19 cellular contexts compared by ENCODE assay signal in genomic region chr15:66481107-66481856, GRCh38. TPM values are rescaled to one million over a fixed set of nuclear protein-coding genes. Genes with fewer than 3 reads are reported as not detected.
A peak's percentile ranks its signal among the peaks of the same experiment; 100 is the strongest.
DNase-seq lines count a peak whose midpoint lies in the region; ATAC-seq, FAIRE-seq and TF ChIP-seq lines count a peak whose summit lies in the region.
"Had no signal": no experiment of that assay in that cellular context is flagged by ENCODE, and none has a peak within 500 bp of the region (broad histone marks: within the 10 kb centered on the region; RNA-seq: fewer than 3 reads in every experiment).

No MANE protein-coding gene starts in this region.

- H3K9ac ChIP-seq in K562 (ENCODE audit: insufficient read depth in 1 of 2, low read depth in 2 of 2, low read length in 2 of 2) (peak overlapping the region; percentile 16 to 57; a peak in 2 of 4 replicates), mesendoderm (ENCODE audit: low read length) (no peak overlapping the region), H9 (ENCODE audit: extremely low read depth, insufficient read length, low read length) (no peak overlapping the region)

- BruUV-seq in K562 (replicated peaks; lab: Mats Ljungman, UMichigan) = no TSS peak

- no peak overlapping the region for H2BK120ac ChIP-seq in mesendoderm (ENCODE audit: low read depth, low read length)
- H2BK120ac ChIP-seq in H9 (ENCODE audit: low read depth, low read length, poor library complexity, severe bottlenecking) = no peak overlapping the region

- H3K9me3 ChIP-seq in K562 (replicated peaks; ENCODE audit: control insufficient read depth, insufficient read depth, low read depth, low read length) = no peaks in the 10 kb centered on the region
- no peaks in the 10 kb centered on the region for H3K9me3 ChIP-seq in stomach
- no peaks in the 10 kb centered on the region for H3K9me3 ChIP-seq in H9 (ENCODE audit: control insufficient read depth, low read depth, low read length)
- H3K9me3 ChIP-seq: body of pancreas, MG63 had no signal

- TF ChIP-seq RAD21 in K562 (CRISPR knock-in tag; conservative IDR thresholded peaks at IDR 0.05 in 1 of 2, IDR thresholded peaks at IDR 0.05 in 1 of 2) = peak in 1 of 2 experiments; percentile 44; a peak in 2 of 4 replicates

- no peaks in the 10 kb centered on the region for H3K27me3 Mint-ChIP-seq in H9 (ENCODE audit: low read depth)
- H3K27me3 Mint-ChIP-seq: B cell had no signal

- no peak overlapping the region for H2BK20ac ChIP-seq in H9 (ENCODE audit: low read depth, low read length, poor library complexity, severe bottlenecking)

- intact Hi-C loops in K562 (cut with micrococcal nuclease) = no loop called here
- intact Hi-C loops in stomach (cut with DNase I; ENCODE audit: low total_unique reads) = no loop called here

- H3T11ph ChIP-seq in H9 (ENCODE audit: low read length) = no peak overlapping the region

- H2BK15ac ChIP-seq in mesendoderm (replicated peaks; ENCODE audit: low read depth) (no peak overlapping the region), H9 (ENCODE audit: low read depth, low read length) (no peak overlapping the region)

- no peak overlapping the region for H3K23ac ChIP-seq in mesendoderm (ENCODE audit: low read length)
- no peak overlapping the region for H3K23ac ChIP-seq in H9 (ENCODE audit: insufficient read length, low read depth, low read length)

- peak overlapping the region; percentile 56 for H3K27ac ChIP-seq in K562 (ENCODE audit: extremely low read depth, low read depth, low read length)
- H3K27ac ChIP-seq in mesendoderm (ENCODE audit: low read depth, low read length) = no peak overlapping the region
- no peak overlapping the region for H3K27ac ChIP-seq in stomach
- no peak overlapping the region for H3K27ac ChIP-seq in H9 (ENCODE audit: insufficient read length, low read depth, low read length)

- peak; percentile 38 to 43 (median 40); a peak in 3 of 6 replicates for TF ChIP-seq CTCF in K562 (IDR thresholded peaks at IDR 0.05 in 2 of 3, conservative IDR thresholded peaks at IDR 0.05 in 1 of 3; ENCODE audit: insufficient read depth in 2 of 3, low read depth in 1 of 3, low read length in 3 of 3)
- TF ChIP-seq CTCF in stomach (IDR thresholded peaks at IDR 0.05) = no peak
- TF ChIP-seq CTCF in H9 (conservative IDR thresholded peaks at IDR 0.05) = no peak

- H3K4me2 ChIP-seq in K562 (ENCODE audit: insufficient read depth, low read length) (peak overlapping the region; percentile 54), mesendoderm (ENCODE audit: low read length) (no peak overlapping the region), H9 (ENCODE audit: insufficient read depth, insufficient read length, low read length) (no peak overlapping the region)

- H3K14ac ChIP-seq in H9 (ENCODE audit: insufficient read depth, low read length) = no peak overlapping the region

- H4K5ac ChIP-seq in mesendoderm (ENCODE audit: low read length) = no peak overlapping the region
- H4K5ac ChIP-seq in H9 (ENCODE audit: insufficient read length, low read depth, low read length) = no peak overlapping the region

- H3K79me2 ChIP-seq in K562 (ENCODE audit: control insufficient read depth, insufficient read depth, low read length) (no peaks in the 10 kb centered on the region), mesendoderm (ENCODE audit: control insufficient read depth, insufficient read depth, low read length) (peaks cover 8% of the 10 kb centered on the region), H9 (ENCODE audit: insufficient read depth, low read length) (no peaks in the 10 kb centered on the region)

- 33% methylated on average over 8 of the region's 10 CpGs for WGBS in K562 (ENCODE audit: insufficient coverage, low coverage, missing lambda C conversion rate)
- WGBS in mesendoderm (ENCODE audit: extremely low coverage, insufficient coverage, low lambda C conversion rate) = no CpG with 5 or more reads among the region's 10 CpGs
- WGBS in stomach, 5 donors = 89 to 95% (median 91%) methylated on average over 10 of the region's 10 CpGs
- no CpG with 5 or more reads among the region's 10 CpGs for WGBS in H9 (ENCODE audit: extremely low coverage, insufficient read length, low lambda C conversion rate)

- no peak overlapping the region for H4K8ac ChIP-seq in mesendoderm (ENCODE audit: low read depth, low read length)
- H4K8ac ChIP-seq in H9 (replicated peaks; ENCODE audit: insufficient read length, low read depth, low read length) = no peak overlapping the region

- H2BK12ac ChIP-seq in H9 (ENCODE audit: insufficient read length, low read depth, low read length) = no peak overlapping the region

- H3K4me3 ChIP-seq in K562 (no peak overlapping the region), mesendoderm (ENCODE audit: low read length) (no peak overlapping the region), stomach (no peak overlapping the region)
- H3K4me3 ChIP-seq: body of pancreas, MG63 had no signal

- H2BK5ac ChIP-seq in mesendoderm (ENCODE audit: low read length) = no peak overlapping the region
- no peak overlapping the region for H2BK5ac ChIP-seq in H9 (ENCODE audit: insufficient read length, low read length)

- H3K4ac ChIP-seq in mesendoderm (ENCODE audit: low read depth, low read length) (no peak overlapping the region), H9 (ENCODE audit: low read depth, low read length) (no peak overlapping the region)

- H4K20me1 ChIP-seq in K562 (replicated peaks; ENCODE audit: control insufficient read depth, insufficient read depth, low read length) (no peaks in the 10 kb centered on the region; the same call in 1 of the 2 replicates), H9 (ENCODE audit: control insufficient read depth, insufficient read depth, insufficient read length) (no peaks in the 10 kb centered on the region)

- H4K91ac ChIP-seq in H9 (ENCODE audit: insufficient read length, low read depth, low read length) = no peak overlapping the region

- peak overlapping the region in 1 of 3 experiments; percentile 36; a peak in 1 of 7 replicates for H3K27ac Mint-ChIP-seq in H9
- H3K27ac Mint-ChIP-seq: B cell had no signal

- H2AFZ ChIP-seq in K562 (ENCODE audit: low read depth, low read length) (no peak overlapping the region), H9 (ENCODE audit: low read length) (no peak overlapping the region)

- H3K36me3 ChIP-seq in K562 (ENCODE audit: control insufficient read depth, insufficient read depth, low read length) (peaks cover 39% of the 10 kb centered on the region), mesendoderm (ENCODE audit: control insufficient read depth, insufficient read depth, low read length) (peaks cover 5% of the 10 kb centered on the region), stomach (peaks cover 14 to 45% (median 44%) of the 10 kb centered on the region in 4 donors)

- H3K27me3 ChIP-seq in K562 (ENCODE audit: control insufficient read depth in 2 of 2, insufficient read depth in 2 of 2, low read length in 2 of 2) = no peaks in the 10 kb centered on the region
- no peaks in the 10 kb centered on the region for H3K27me3 ChIP-seq in mesendoderm (ENCODE audit: insufficient read depth, low read length, poor library complexity)
- no peaks in the 10 kb centered on the region for H3K27me3 ChIP-seq in stomach
- no peaks in the 10 kb centered on the region for H3K27me3 ChIP-seq in H9 (ENCODE audit: insufficient read depth, low read length)
- H3K27me3 ChIP-seq: body of pancreas, MG63 had no signal

- H3K56ac ChIP-seq in mesendoderm (ENCODE audit: low read length) (peak overlapping the region; percentile 35), H9 (ENCODE audit: insufficient read length, low read depth, low read length) (no peak overlapping the region)

- no peaks in the 10 kb centered on the region for H3K9me3 Mint-ChIP-seq in H9

- H3K36me3 Mint-ChIP-seq in H9 (ENCODE audit: insufficient read depth in 1 of 3, low read depth in 3 of 3) = peaks cover 27 to 40% (median 28%) of the 10 kb centered on the region in 3 experiments

- in situ Hi-C loops in K562 (cut with MboI) = loop anchor here (5.0 kb wide), 1 partner anchor 94 kb away; the partner anchor contains the start of gene MAP2K1

- no peak for TF ChIP-seq POLR2A in K562 (conservative IDR thresholded peaks at IDR 0.05)
- TF ChIP-seq POLR2A in stomach (IDR thresholded peaks at IDR 0.05) = no peak

- H3K9me1 ChIP-seq in K562 (ENCODE audit: control insufficient read depth, insufficient read depth, low read length) = peaks cover 3% of the 10 kb centered on the region

- no peak overlapping the region for H2AK5ac ChIP-seq in mesendoderm (ENCODE audit: low read length)
- H2AK5ac ChIP-seq in H9 (ENCODE audit: insufficient read length, low read length) = no peak overlapping the region

- TF ChIP-seq EP300 in K562 (IDR thresholded peaks at IDR 0.05; ENCODE audit: low read length) (peak; percentile 78; the same call in 1 of the 2 replicates), stomach (IDR thresholded peaks at IDR 0.05) (no peak)

- H3K18ac ChIP-seq in mesendoderm (ENCODE audit: low read length) (no peak overlapping the region), H9 (ENCODE audit: insufficient read length, low read depth, low read length) (no peak overlapping the region)

- peaks cover 14 to 15% of the 10 kb centered on the region in 2 experiments for H3K4me1 Mint-ChIP-seq in H9
- H3K4me1 Mint-ChIP-seq: B cell had no signal

- DNase-seq in EL = peak; percentile 42
- DNase-seq in OCI-M1 (lab: John Stamatoyannopoulos, UW) = peak; percentile 13
- peak; percentile 53 to 82 (median 68) for DNase-seq in K562 (ENCODE audit: extremely low read depth in 1 of 4, low spot score in 3 of 4)
- DNase-seq in mesendoderm = no peak
- no peak for DNase-seq in stomach
- no peak for DNase-seq in H9
- DNase-seq in NCI-H1092 (lab: John Stamatoyannopoulos, UW) = no peak
- DNase-seq: activated T-cell treated with anti-CD3 and anti-CD28 coated beads, Interleukin-2, amount 50 U/mL, for 1 hour; effector CD8-positive, alpha-beta T cell; left cardiac atrium; MG63; retina; stimulated activated CD4-positive, alpha-beta T cell treated with anti-CD3 and anti-CD28 coated beads, Interleukin-4, amount 100 ng/mL, for 24 hours; stimulated activated naive CD4-positive, alpha-beta T cell treated with Interleukin-2 at 50 U/mL for 16 hours had no signal

- H3K79me1 ChIP-seq in mesendoderm (ENCODE audit: low read length) = peaks cover 30% of the 10 kb centered on the region
- H3K79me1 ChIP-seq in H9 (ENCODE audit: insufficient read depth, low read depth, low read length, poor library complexity, severe bottlenecking) = no peaks in the 10 kb centered on the region

- H3K23me2 ChIP-seq in H9 (ENCODE audit: insufficient read length, low read depth, low read length, poor library complexity, severe bottlenecking) = no peaks in the 10 kb centered on the region

- H3K4me1 ChIP-seq in K562 (replicated peaks in 1 of 2; ENCODE audit: control insufficient read depth in 2 of 2, insufficient read depth in 2 of 2, low read length in 2 of 2) (peaks cover 9 to 13% of the 10 kb centered on the region in 2 experiments; a peak in 3 of 5 replicates), mesendoderm (ENCODE audit: control insufficient read depth, low read depth, low read length) (peaks cover 10% of the 10 kb centered on the region), stomach (peaks cover 0 to 10% (median 0%) of the 10 kb centered on the region in 4 donors), H9 (ENCODE audit: insufficient read depth, low read length) (peaks cover 4% of the 10 kb centered on the region; the same call in 1 of the 2 replicates)

- CTCF ChIA-PET in K562 (lab: Yijun Ruan, JAX; ENCODE audit: low intra/inter-chr PET ratio) = no interaction called here

- FAIRE-seq in K562 (lab: Jason Lieb, UNC) = peak; percentile 90
- FAIRE-seq: H1 had no signal

- POLR2A ChIA-PET in K562 (lab: Yijun Ruan, JAX) = interaction anchor here (0.6 to 1.0 kb wide), 3 partner anchors 10 to 17 kb away, joined by 3 to 6 read pairs (median 3); no protein-coding TSS in a partner anchor

- no peak overlapping the region for H3K4me3 Mint-ChIP-seq in H9
- H3K4me3 Mint-ChIP-seq: B cell had no signal

- ATAC-seq in K562 (peak; percentile 90), GM21825 (IDR thresholded peaks at IDR 0.05; ENCODE audit: unreplicated experiment) (no peak)
- ATAC-seq: body of pancreas, left cardiac atrium, SK-N-SH treated with all-trans-retinoic acid at 6 μM for 48 hours had no signal

RNA-seq across cellular contexts. Expression of gene SNAPC5, which starts 16.3 kb away (rescaled TPM):
- 14.2 and 24.9 TPM in 2 replicates for total RNA-seq in K562 (2011; cell fraction: chromatin; rRNA removed; ENCODE audit: low replicate concordance)
- total RNA-seq in K562 (2011; cell fraction: nucleolus; rRNA removed) = 11.8 and 12.1 TPM in 2 replicates
- 17.7 and 25.2 TPM in 2 replicates for total RNA-seq in K562 (2011; cell fraction: nucleoplasm; rRNA removed)
- total RNA-seq in K562 (2014; rRNA removed) (67.2 and 96.5 TPM in 2 replicates), K562 (2014; rRNA removed; fragmentation: Illumina TruSeq; extraction: Trizol) (102 and 112 TPM in 2 replicates), K562 (2015; rRNA removed; fragmentation: Illumina TruSeq; extraction: Trizol) (77.0 and 79.9 TPM in 2 replicates), K562 (2021) (56.7 and 57.0 TPM in 2 replicates), stomach (10 to 100 TPM in 2 of 5 donors, 1 to 10 TPM in 3; 2.3 to 18.2 (median 9.8) TPM), H9 (2021) (28.9 and 30.7 TPM in 2 replicates)
- polyA plus RNA-seq in K562 (2011; rRNA removed) (40.6 and 52.8 TPM in 2 replicates), K562 (2014; fragmentation: Illumina TruSeq; extraction: Trizol) (116 and 118 TPM in 2 replicates), K562 (2014; fragmentation: Nextera tagmentation; extraction: Ambion mirVana) (100 to 1,000 TPM; 155 TPM), K562 (2014; rRNA removed) (70.5 and 80.8 TPM in 2 replicates), stomach (10 to 100 TPM; 25.9 to 49.0 (median 31.6) TPM)
- polyA plus RNA-seq in K562 (2011; cell fraction: cytosol; rRNA removed) = 32.9 and 35.6 TPM in 2 replicates
- polyA plus RNA-seq in K562 (2011; cell fraction: nucleus; rRNA removed) = 14.5 and 16.3 TPM in 2 replicates
- 44.1 and 78.8 TPM in 2 replicates for polyA plus RNA-seq in K562 (2012)
- 48.9 and 54.3 TPM in 2 replicates for polyA minus RNA-seq in K562 (2011; rRNA and poly(A)+ RNA removed)
- 21.3 and 26.0 TPM in 2 replicates for polyA minus RNA-seq in K562 (2011; cell fraction: cytosol; rRNA and poly(A)+ RNA removed)
- polyA minus RNA-seq in K562 (2011; cell fraction: nucleus; rRNA and poly(A)+ RNA removed) = 6.6 and 10.2 TPM in 2 replicates
- polyA plus RNA-seq in mesendoderm (2013, experiment 1 of 2) = 13.6 TPM
- 13.7 TPM for polyA plus RNA-seq in mesendoderm (2013, experiment 2 of 2)

RNA-seq across cellular contexts. Expression of gene RPL4, which starts 23.4 kb away (rescaled TPM):
- 868 and 1,170 TPM in 2 replicates for total RNA-seq in K562 (2011; cell fraction: chromatin; rRNA removed; ENCODE audit: low replicate concordance)
- total RNA-seq in K562 (2011; cell fraction: nucleolus; rRNA removed) = 749 and 792 TPM in 2 replicates
- total RNA-seq in K562 (2011; cell fraction: nucleoplasm; rRNA removed) = 1,332 and 2,067 TPM in 2 replicates
- total RNA-seq in K562 (2014; rRNA removed) (2,055 and 3,520 TPM in 2 replicates), K562 (2014; rRNA removed; fragmentation: Illumina TruSeq; extraction: Trizol) (5,714 and 5,919 TPM in 2 replicates), K562 (2015; rRNA removed; fragmentation: Illumina TruSeq; extraction: Trizol) (4,633 and 5,069 TPM in 2 replicates), K562 (2021) (3,792 and 4,028 TPM in 2 replicates), stomach (1,000 to 10,000 TPM in 4 of 5 donors, 100 to 1,000 TPM in 1; 994 to 3,031 (median 2,276) TPM), H9 (2021) (3,988 and 4,137 TPM in 2 replicates)
- polyA plus RNA-seq in K562 (2011; rRNA removed) (6,235 and 7,065 TPM in 2 replicates), K562 (2014; fragmentation: Illumina TruSeq; extraction: Trizol) (7,372 and 7,760 TPM in 2 replicates), K562 (2014; fragmentation: Nextera tagmentation; extraction: Ambion mirVana) (1,000 to 10,000 TPM; 3,604 to 3,827 TPM), K562 (2014; rRNA removed) (5,294 and 6,049 TPM in 2 replicates), stomach (1,000 to 10,000 TPM; 2,383 to 4,395 (median 2,638) TPM)
- 6,584 and 7,119 TPM in 2 replicates for polyA plus RNA-seq in K562 (2011; cell fraction: cytosol; rRNA removed)
- polyA plus RNA-seq in K562 (2011; cell fraction: nucleus; rRNA removed) = 2,026 and 2,907 TPM in 2 replicates
- polyA plus RNA-seq in K562 (2012) = 3,604 and 6,192 TPM in 2 replicates
- polyA minus RNA-seq in K562 (2011; rRNA and poly(A)+ RNA removed) = 4,239 and 4,627 TPM in 2 replicates
- 1,872 and 2,124 TPM in 2 replicates for polyA minus RNA-seq in K562 (2011; cell fraction: cytosol; rRNA and poly(A)+ RNA removed)
- 545 and 1,155 TPM in 2 replicates for polyA minus RNA-seq in K562 (2011; cell fraction: nucleus; rRNA and poly(A)+ RNA removed)
- polyA plus RNA-seq in mesendoderm (2013, experiment 1 of 2) = 3,121 TPM
- polyA plus RNA-seq in mesendoderm (2013, experiment 2 of 2) = 3,136 TPM

RNA-seq across cellular contexts. Expression of gene ZWILCH, which starts 23.8 kb away (rescaled TPM):
- 42.4 and 73.0 TPM in 2 replicates for total RNA-seq in K562 (2011; cell fraction: chromatin; rRNA removed; ENCODE audit: low replicate concordance)
- total RNA-seq in K562 (2011; cell fraction: nucleolus; rRNA removed) = 19.2 and 19.7 TPM in 2 replicates
- total RNA-seq in K562 (2011; cell fraction: nucleoplasm; rRNA removed) = 28.9 and 36.6 TPM in 2 replicates
- total RNA-seq in K562 (2014; rRNA removed) (25.4 and 35.2 TPM in 2 replicates), K562 (2014; rRNA removed; fragmentation: Illumina TruSeq; extraction: Trizol) (59.3 and 62.6 TPM in 2 replicates), K562 (2015; rRNA removed; fragmentation: Illumina TruSeq; extraction: Trizol) (46.8 and 52.0 TPM in 2 replicates), K562 (2021) (36.9 and 41.4 TPM in 2 replicates), stomach (10 to 100 TPM in 2 of 5 donors, 1 to 10 TPM in 2, under 1 TPM in 1; 0.89 to 46.7 (median 9.9) TPM), H9 (2021) (47.2 and 48.0 TPM in 2 replicates)
- polyA plus RNA-seq in K562 (2011; rRNA removed) (53.6 and 78.7 TPM in 2 replicates), K562 (2014; fragmentation: Illumina TruSeq; extraction: Trizol) (42.9 and 52.1 TPM in 2 replicates), K562 (2014; fragmentation: Nextera tagmentation; extraction: Ambion mirVana) (10 to 100 TPM; 93.2 to 94.2 TPM), K562 (2014; rRNA removed) (26.7 and 32.8 TPM in 2 replicates), stomach (1 to 10 TPM; 3.5 to 5.6 (median 4.2) TPM)
- polyA plus RNA-seq in K562 (2011; cell fraction: cytosol; rRNA removed) = 10.3 and 13.4 TPM in 2 replicates
- polyA plus RNA-seq in K562 (2011; cell fraction: nucleus; rRNA removed) = 22.1 and 25.2 TPM in 2 replicates
- polyA plus RNA-seq in K562 (2012) = 30.2 and 42.2 TPM in 2 replicates
- 51.6 and 57.2 TPM in 2 replicates for polyA minus RNA-seq in K562 (2011; rRNA and poly(A)+ RNA removed)
- 17.5 and 32.3 TPM in 2 replicates for polyA minus RNA-seq in K562 (2011; cell fraction: cytosol; rRNA and poly(A)+ RNA removed)
- 8.5 and 20.5 TPM in 2 replicates for polyA minus RNA-seq in K562 (2011; cell fraction: nucleus; rRNA and poly(A)+ RNA removed)
- polyA plus RNA-seq in mesendoderm (2013, experiment 1 of 2) = 38.0 TPM
- polyA plus RNA-seq in mesendoderm (2013, experiment 2 of 2) = 38.4 TPM

Comparison
In these comparisons a context has a peak if more than half of its experiments do, and no peak if none do; other contexts are left out.
1. DNase-seq: peak in EL (single experiment), OCI-M1 (single experiment) and K562 (4 of 4); none in mesendoderm (single experiment), stomach (single experiment), H9 (single experiment) and NCI-H1092 (single experiment).
2. H3K9ac ChIP-seq: peak in K562 (2 of 2); none in mesendoderm (single experiment) and H9 (single experiment).
3. CTCF ChIP-seq: peak in K562 (3 of 3); none in stomach (0 of 7) and H9 (single experiment).